1 cellular context compared by ENCODE assay signal in genomic region chr22:39426380-39427043, GRCh38.
TF ChIP-seq lines count a peak whose summit lies in the region.

No MANE protein-coding gene starts in this region.

TF ChIP-seq in Ishikawa, 13 proteins besides CTCF, POLR2A, EP300 and RAD21 (continued from another document):
- 0 out of 2 replicates have a peak, but pooled peaks have one; percentile 21 for TF ChIP-seq USF1 (IDR thresholded peaks at IDR 0.05)
- peak; percentile 66 for TF ChIP-seq TEAD4 (IDR thresholded peaks at IDR 0.05)
- no peak for TF ChIP-seq REST (IDR thresholded peaks at IDR 0.05; ENCODE audit: low read depth)
- TF ChIP-seq FOXM1 (IDR thresholded peaks at IDR 0.05; ENCODE audit: borderline replicate concordance, low read depth): peak; percentile 71; the same call in 1 of the 2 replicates
- no peak for TF ChIP-seq TAF1 (IDR thresholded peaks at IDR 0.05; ENCODE audit: low read depth)
- TF ChIP-seq CEBPB (IDR thresholded peaks at IDR 0.05): no peak
- peak; percentile 82 for TF ChIP-seq ZBTB7A (IDR thresholded peaks at IDR 0.05; ENCODE audit: low read depth)
- peak; percentile 93 for TF ChIP-seq MAX (IDR thresholded peaks at IDR 0.05)
- TF ChIP-seq CREB1 (IDR thresholded peaks at IDR 0.05; ENCODE audit: low read depth): no peak
- peak; percentile 87 for TF ChIP-seq TCF12 (IDR thresholded peaks at IDR 0.05; ENCODE audit: low read depth)
- TF ChIP-seq EGR1 (IDR thresholded peaks at IDR 0.05): no peak
- peak; percentile 76 for TF ChIP-seq NFIC (IDR thresholded peaks at IDR 0.05)
TF ChIP-seq in Ishikawa: peak in this region for 7.
